ENCODE assay signal across 11 cellular contexts in the genomic region with DNA sequence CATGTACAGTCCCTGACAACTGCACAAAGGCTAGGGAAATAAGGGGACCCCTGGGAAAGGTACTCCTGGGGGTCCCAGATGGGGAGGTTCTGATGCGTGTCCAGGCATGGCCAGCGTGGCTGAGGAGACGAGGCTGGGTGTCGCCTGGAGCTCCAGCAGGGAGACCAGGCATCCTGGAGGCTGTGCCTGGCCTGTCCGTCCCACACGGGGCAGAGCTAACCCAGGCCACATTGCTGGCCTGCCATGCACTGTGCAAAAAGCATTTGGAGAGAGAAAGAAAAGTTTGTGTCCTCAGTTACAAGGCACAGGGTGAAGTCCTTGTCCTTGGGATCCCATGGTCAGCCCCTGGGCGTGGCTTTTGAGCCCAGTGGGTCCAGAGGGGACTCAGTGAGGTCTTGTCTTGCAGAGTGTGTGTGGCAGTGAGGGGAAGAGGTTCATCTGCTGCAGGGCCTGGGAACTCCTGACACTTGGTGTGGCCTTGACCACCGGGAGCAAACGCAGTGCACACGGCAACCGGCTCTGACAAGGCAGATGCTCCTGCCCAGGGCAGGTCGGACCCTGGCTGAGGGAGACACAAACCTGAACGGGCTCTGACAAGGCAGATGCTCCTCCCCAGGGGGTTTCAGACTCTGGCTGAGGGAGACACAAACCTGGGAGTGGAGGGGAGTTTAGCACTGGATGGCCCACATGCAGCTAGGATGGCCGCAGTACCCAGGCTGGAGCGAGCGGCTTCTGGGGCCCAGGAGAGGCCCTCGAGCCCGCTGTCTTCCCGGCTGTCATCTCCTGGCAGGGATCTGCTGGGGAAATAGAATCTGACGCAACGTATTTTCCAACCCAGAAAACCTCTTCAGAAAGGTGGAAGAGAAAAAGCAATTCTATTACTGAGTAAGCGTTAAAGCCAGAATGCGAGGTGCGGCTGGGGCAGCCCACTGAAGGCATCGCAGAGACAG. TPM values are rescaled to one million over a fixed set of nuclear protein-coding genes. Genes with fewer than 3 reads are reported as not detected.
A peak's percentile ranks its signal among the peaks of the same experiment; 100 is the strongest.
DNase-seq lines count a peak whose midpoint lies in the region; ATAC-seq and TF ChIP-seq lines count a peak whose summit lies in the region.
"Had no signal": no experiment of that assay in that cellular context is flagged by ENCODE, and none has a peak within 500 bp of the region (broad histone marks: within the 10 kb centered on the region; RNA-seq: fewer than 3 reads in every experiment).

No MANE protein-coding gene starts in this region.

- no CpG with 5 or more reads among the region's 25 CpGs for WGBS in mesendoderm (ENCODE audit: extremely low coverage, insufficient coverage, low lambda C conversion rate)
- 82 to 85% methylated on average over 24 to 25 of the region's 25 CpGs for WGBS in tibial nerve, 2 donors

- H3K23ac ChIP-seq in mesendoderm (ENCODE audit: low read length) = no peak overlapping the region

- H3K4me3 ChIP-seq in breast epithelium (no peak overlapping the region), mesendoderm (ENCODE audit: low read length) (no peak overlapping the region), tibial nerve (no peak overlapping the region)

- H3K36me3 Mint-ChIP-seq in MCF 10A (ENCODE audit: insufficient read depth, unreplicated experiment) (peaks cover 2% of the 10 kb centered on the region), brain (no peaks in the 10 kb centered on the region)

- H4K8ac ChIP-seq in mesendoderm (ENCODE audit: low read depth, low read length) = no peak overlapping the region

- no peak overlapping the region for H3K4me2 ChIP-seq in mesendoderm (ENCODE audit: low read length)

- H4K5ac ChIP-seq in mesendoderm (ENCODE audit: low read length) = no peak overlapping the region

- no peak for DNase-seq in breast epithelium (ENCODE audit: low spot score in 2 of 2)
- no peak for DNase-seq in MCF 10A (ENCODE audit: unreplicated experiment)
- no peak for DNase-seq in mesendoderm
- no peak for DNase-seq in tibial nerve (ENCODE audit: low spot score in 2 of 2)
- DNase-seq in NOMO-1 treated with dmso at 0.1 percent for 144 hours (lab: John Stamatoyannopoulos, UW; ENCODE audit: unreplicated experiment) = no peak
- DNase-seq: activated CD8-positive, alpha-beta T cell treated with anti-CD3 and anti-CD28 coated beads for 36 hours; OCI-M1 had no signal

- peak overlapping the region; percentile 17 for H3K56ac ChIP-seq in mesendoderm (ENCODE audit: low read length)

- H3K36me3 ChIP-seq in breast epithelium (no peaks in the 10 kb centered on the region), mesendoderm (ENCODE audit: control insufficient read depth, insufficient read depth, low read length) (no peaks in the 10 kb centered on the region), tibial nerve (no peaks in the 10 kb centered on the region)

- TF ChIP-seq CTCF in breast epithelium (IDR thresholded peaks at IDR 0.05) = no peak
- TF ChIP-seq CTCF in MCF 10A (IDR thresholded peaks at IDR 0.05; ENCODE audit: unreplicated experiment) = no peak
- no peak for TF ChIP-seq CTCF in brain (conservative IDR thresholded peaks at IDR 0.05)
- no peak for TF ChIP-seq CTCF in tibial nerve (IDR thresholded peaks at IDR 0.05)

- no peaks in the 10 kb centered on the region for H3K79me1 ChIP-seq in mesendoderm (ENCODE audit: low read length)

- no peak for TF ChIP-seq EP300 in tibial nerve (IDR thresholded peaks at IDR 0.05)

- no peak for TF ChIP-seq POLR2A in breast epithelium (IDR thresholded peaks at IDR 0.05)
- no peak for TF ChIP-seq POLR2A in tibial nerve (IDR thresholded peaks at IDR 0.05)

- no peak overlapping the region for H3K27ac Mint-ChIP-seq in MCF 10A (ENCODE audit: low read depth, unreplicated experiment)
- peak overlapping the region in 4 of 5 experiments; percentile 2 to 70 (median 34) for H3K27ac Mint-ChIP-seq in brain
- H3K27ac Mint-ChIP-seq: activated CD8-positive, alpha-beta T cell treated with anti-CD3 and anti-CD28 coated beads for 36 hours; T-helper 2 cell treated with Interferon-gamma antibody and Interleukin-4, amounts not matched to agents 5 μg/mL and 100 μg/mL, for 36 hours had no signal

- no peak overlapping the region for H2BK15ac ChIP-seq in mesendoderm (replicated peaks; ENCODE audit: low read depth)

- no peak overlapping the region for H3K9ac ChIP-seq in mesendoderm (ENCODE audit: low read length)

- POLR2A ChIA-PET in MCF 10A (lab: Yijun Ruan, JAX) = no interaction called here

- H3K4ac ChIP-seq in mesendoderm (ENCODE audit: low read depth, low read length) = no peak overlapping the region

- peak overlapping the region; percentile 43 to 97 for H3K27ac ChIP-seq in breast epithelium
- H3K27ac ChIP-seq in mesendoderm (ENCODE audit: low read depth, low read length) = no peak overlapping the region
- peak overlapping the region in 3 of 4 donors; percentile 30 to 55 (median 46) for H3K27ac ChIP-seq in tibial nerve

- H3K4me3 Mint-ChIP-seq in MCF 10A (ENCODE audit: unreplicated experiment) (no peak overlapping the region), brain (no peak overlapping the region)
- H3K4me3 Mint-ChIP-seq: activated CD8-positive, alpha-beta T cell treated with anti-CD3 and anti-CD28 coated beads for 36 hours; T-helper 2 cell treated with Interferon-gamma antibody and Interleukin-4, amounts not matched to agents 5 μg/mL and 100 μg/mL, for 36 hours had no signal

- intact Hi-C loops in breast epithelium (cut with DNase I; ENCODE audit: low total_unique reads) (no loop called here), MCF 10A (cut with micrococcal nuclease) (no loop called here)

- H3K4me1 ChIP-seq in breast epithelium = peaks cover 4 to 6% of the 10 kb centered on the region in 2 donors
- peaks cover 4% of the 10 kb centered on the region for H3K4me1 ChIP-seq in mesendoderm (ENCODE audit: control insufficient read depth, low read depth, low read length)
- peaks cover 0 to 46% (median 13%) of the 10 kb centered on the region in 4 donors for H3K4me1 ChIP-seq in tibial nerve

- CTCF ChIA-PET in MCF 10A (lab: Yijun Ruan, JAX) = interaction anchor here (0.6 kb wide), 1 partner anchor 156 kb away, joined by 3 read pairs; no protein-coding TSS in a partner anchor

- no TSS peak for BruUV-seq in MCF 10A (replicated peaks; lab: Mats Ljungman, UMichigan)

- H2BK120ac ChIP-seq in mesendoderm (ENCODE audit: low read depth, low read length) = no peak overlapping the region

- no peaks in the 10 kb centered on the region for H3K9me3 ChIP-seq in breast epithelium
- H3K9me3 ChIP-seq in tibial nerve = no peaks in the 10 kb centered on the region

- no peaks in the 10 kb centered on the region for H3K27me3 ChIP-seq in breast epithelium
- H3K27me3 ChIP-seq in mesendoderm (ENCODE audit: insufficient read depth, low read length, poor library complexity) = no peaks in the 10 kb centered on the region
- no peaks in the 10 kb centered on the region for H3K27me3 ChIP-seq in tibial nerve

- H3K9me3 Mint-ChIP-seq in MCF 10A (ENCODE audit: unreplicated experiment) (no peaks in the 10 kb centered on the region), brain (peaks cover 0 to 5% (median 0%) of the 10 kb centered on the region in 5 experiments)
- H3K9me3 Mint-ChIP-seq: activated CD8-positive, alpha-beta T cell treated with anti-CD3 and anti-CD28 coated beads for 36 hours; T-helper 2 cell treated with Interferon-gamma antibody and Interleukin-4, amounts not matched to agents 5 μg/mL and 100 μg/mL, for 36 hours had no signal

- no peak overlapping the region for H2BK5ac ChIP-seq in mesendoderm (ENCODE audit: low read length)

- H3K4me1 Mint-ChIP-seq in MCF 10A (ENCODE audit: insufficient read depth, unreplicated experiment) (peaks cover 31% of the 10 kb centered on the region), brain (peaks cover 45% of the 10 kb centered on the region)

- H3K27me3 Mint-ChIP-seq in MCF 10A (ENCODE audit: insufficient read depth, unreplicated experiment) = no peaks in the 10 kb centered on the region
- peaks cover 2% of the 10 kb centered on the region for H3K27me3 Mint-ChIP-seq in brain

- no peak for ATAC-seq in GM19328 (IDR thresholded peaks at IDR 0.05; ENCODE audit: unreplicated experiment)
- ATAC-seq in GM18858 (IDR thresholded peaks at IDR 0.05; ENCODE audit: unreplicated experiment) = no peak
- ATAC-seq: activated CD8-positive, alpha-beta T cell treated with anti-CD3 and anti-CD28 coated beads for 36 hours had no signal

- H3K79me2 ChIP-seq in mesendoderm (ENCODE audit: control insufficient read depth, insufficient read depth, low read length) = no peaks in the 10 kb centered on the region

- no peak overlapping the region for H3K18ac ChIP-seq in mesendoderm (ENCODE audit: low read length)

- H2AK5ac ChIP-seq in mesendoderm (ENCODE audit: low read length) = no peak overlapping the region

RNA-seq across cellular contexts. Expression of a gene that starts 37.3 kb away (rescaled TPM):
- total RNA-seq in breast epithelium = 10 to 100 TPM; 48.3 to 62.9 (median 55.8) TPM
- 2.1 and 3.4 TPM in 2 replicates for total RNA-seq in MCF 10A (2022)
- 31.5 TPM for polyA plus RNA-seq in brain (ENCODE audit: insufficient read depth, low read depth, low replicate concordance)
- polyA plus RNA-seq in mesendoderm (2013, experiment 1 of 2) = 84.0 TPM
- polyA plus RNA-seq in mesendoderm (2013, experiment 2 of 2) = 85.5 TPM
- 100 to 1,000 TPM; 124 to 224 (median 173) TPM for total RNA-seq in tibial nerve

Comparison
In these comparisons a context has a peak if more than half of its experiments do, and no peak if none do; other contexts are left out.
1. RNA of a gene that starts 37.3 kb away (total RNA-seq): 124 to 224 TPM in tibial nerve and 48.3 to 62.9 TPM in breast epithelium; 2.1 to 3.4 TPM in MCF 10A; every median in the first group is over 10 times any median in the second.